1 cellular context compared by ENCODE assay signal in the genomic region with DNA sequence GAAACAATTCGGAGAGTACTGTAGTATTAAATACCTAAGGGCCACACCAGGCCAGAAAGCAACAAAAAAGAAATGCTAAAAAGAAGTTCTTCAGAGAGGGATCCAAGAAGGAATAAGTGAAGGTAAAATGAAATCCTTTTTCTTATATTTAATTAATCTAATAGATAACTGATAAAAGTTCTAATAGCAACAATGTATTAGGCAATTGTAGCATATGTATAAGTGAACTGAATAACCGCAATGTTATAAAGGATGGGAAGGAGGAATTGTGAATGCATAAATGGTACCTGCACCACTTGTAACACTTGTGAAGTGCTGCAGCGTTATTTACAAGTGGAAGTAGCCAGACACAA.
TF ChIP-seq lines count a peak whose summit lies in the region.

No MANE protein-coding gene starts in this region.

TF ChIP-seq in HepG2, 621 proteins besides CTCF, POLR2A, EP300 and RAD21:
- TF ChIP-seq ZNF460 (CRISPR knock-in tag; IDR thresholded peaks at IDR 0.05; ENCODE audit: borderline replicate concordance) (no peak), CREB1 (IDR thresholded peaks at IDR 0.05) (no peak), CREB1 (CRISPR knock-in tag; IDR thresholded peaks at IDR 0.05) (peak; percentile 31; the same call in 1 of the 2 replicates), ZSCAN9 (CRISPR knock-in tag; IDR thresholded peaks at IDR 0.05; ENCODE audit: borderline replicate concordance) (0 out of 2 replicates have a peak, but pooled peaks have one; percentile 9), KAT8 (CRISPR knock-in tag; IDR thresholded peaks at IDR 0.05) (peak; percentile 4; the same call in 1 of the 2 replicates), STAT6 (CRISPR knock-in tag; IDR thresholded peaks at IDR 0.05; ENCODE audit: borderline replicate concordance) (no peak), GLI4 (CRISPR knock-in tag; IDR thresholded peaks at IDR 0.05; ENCODE audit: borderline replicate concordance) (0 out of 2 replicates have a peak, but pooled peaks have one; percentile 14)
- TF ChIP-seq, protein P1, sequence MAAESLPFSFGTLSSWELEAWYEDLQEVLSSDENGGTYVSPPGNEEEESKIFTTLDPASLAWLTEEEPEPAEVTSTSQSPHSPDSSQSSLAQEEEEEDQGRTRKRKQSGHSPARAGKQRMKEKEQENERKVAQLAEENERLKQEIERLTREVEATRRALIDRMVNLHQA (CRISPR knock-in tag; IDR thresholded peaks at IDR 0.05) = 0 out of 2 replicates have a peak, but pooled peaks have one; percentile 22
- TF ChIP-seq, protein P2, sequence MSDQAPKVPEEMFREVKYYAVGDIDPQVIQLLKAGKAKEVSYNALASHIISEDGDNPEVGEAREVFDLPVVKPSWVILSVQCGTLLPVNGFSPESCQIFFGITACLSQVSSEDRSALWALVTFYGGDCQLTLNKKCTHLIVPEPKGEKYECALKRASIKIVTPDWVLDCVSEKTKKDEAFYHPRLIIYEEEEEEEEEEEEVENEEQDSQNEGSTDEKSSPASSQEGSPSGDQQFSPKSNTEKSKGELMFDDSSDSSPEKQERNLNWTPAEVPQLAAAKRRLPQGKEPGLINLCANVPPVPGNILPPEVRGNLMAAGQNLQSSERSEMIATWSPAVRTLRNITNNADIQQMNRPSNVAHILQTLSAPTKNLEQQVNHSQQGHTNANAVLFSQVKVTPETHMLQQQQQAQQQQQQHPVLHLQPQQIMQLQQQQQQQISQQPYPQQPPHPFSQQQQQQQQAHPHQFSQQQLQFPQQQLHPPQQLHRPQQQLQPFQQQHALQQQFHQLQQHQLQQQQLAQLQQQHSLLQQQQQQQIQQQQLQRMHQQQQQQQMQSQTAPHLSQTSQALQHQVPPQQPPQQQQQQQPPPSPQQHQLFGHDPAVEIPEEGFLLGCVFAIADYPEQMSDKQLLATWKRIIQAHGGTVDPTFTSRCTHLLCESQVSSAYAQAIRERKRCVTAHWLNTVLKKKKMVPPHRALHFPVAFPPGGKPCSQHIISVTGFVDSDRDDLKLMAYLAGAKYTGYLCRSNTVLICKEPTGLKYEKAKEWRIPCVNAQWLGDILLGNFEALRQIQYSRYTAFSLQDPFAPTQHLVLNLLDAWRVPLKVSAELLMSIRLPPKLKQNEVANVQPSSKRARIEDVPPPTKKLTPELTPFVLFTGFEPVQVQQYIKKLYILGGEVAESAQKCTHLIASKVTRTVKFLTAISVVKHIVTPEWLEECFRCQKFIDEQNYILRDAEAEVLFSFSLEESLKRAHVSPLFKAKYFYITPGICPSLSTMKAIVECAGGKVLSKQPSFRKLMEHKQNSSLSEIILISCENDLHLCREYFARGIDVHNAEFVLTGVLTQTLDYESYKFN (CRISPR knock-in tag; conservative IDR thresholded peaks at IDR 0.05) = peak; percentile 30; the same call in 1 of the 2 replicates
